In genomic region chr7:54960517-54960916, GRCh38 we compare ENCODE assay signal across 20 cellular contexts. TPM values are rescaled to one million over a fixed set of nuclear protein-coding genes. Genes with fewer than 3 reads are reported as not detected.
A peak's percentile ranks its signal among the peaks of the same experiment; 100 is the strongest.
DNase-seq lines count a peak whose midpoint lies in the region; ATAC-seq and TF ChIP-seq lines count a peak whose summit lies in the region.
"Had no signal": no experiment of that assay in that cellular context is flagged by ENCODE, and none has a peak within 500 bp of the region (broad histone marks: within the 10 kb centered on the region; RNA-seq: fewer than 3 reads in every experiment).

No MANE protein-coding gene starts in this region.

- no peak overlapping the region for H3K4me3 ChIP-seq in AG10803 (ENCODE audit: low read length)
- no peak overlapping the region for H3K4me3 ChIP-seq in foreskin fibroblast (ENCODE audit: low read depth in 1 of 2, low read length in 2 of 2)
- H3K4me3 ChIP-seq: dorsolateral prefrontal cortex, gastroesophageal sphincter, tibial nerve had no signal

- ATAC-seq in HG03378 (IDR thresholded peaks at IDR 0.05; ENCODE audit: unreplicated experiment) (peak; percentile 53), HG03342 (IDR thresholded peaks at IDR 0.05; ENCODE audit: unreplicated experiment) (no peak)
- ATAC-seq: gastroesophageal sphincter had no signal

- peak; percentile 10 for DNase-seq in AG10803 (ENCODE audit: low read depth)
- peak; percentile 44 for DNase-seq in SW480 (ENCODE audit: low spot score)
- peak; percentile 21 to 30 for DNase-seq in foreskin fibroblast
- no peak for DNase-seq in NCI-H1694 treated with DMSO at 0.1 percent for 48 hours (lab: John Stamatoyannopoulos, UW)
- no peak for DNase-seq in cardiac septum (ENCODE audit: low spot score)
- DNase-seq in osteocyte (ENCODE audit: extremely low spot score, unreplicated experiment) = no peak
- DNase-seq: activated CD4-positive, alpha-beta T cell treated with anti-CD3 and anti-CD28 coated beads, Interleukin-2, amount 10 ng/mL, durations not matched to agents 24 days and 14 days; activated T-cell treated with anti-CD3 and anti-CD28 coated beads, Interleukin-2, amount 50 U/mL, for 48 hours; amniotic stem cell; DMS 273 treated with DMSO at 0.1 percent for 48 hours; dorsolateral prefrontal cortex; islet precursor cell; NCI-H1048; NCI-H345; T-helper 2 cell had no signal

- H3K4me1 Mint-ChIP-seq in osteocyte (ENCODE audit: unreplicated experiment) = no peaks in the 10 kb centered on the region
- H3K4me1 Mint-ChIP-seq: activated CD4-positive, alpha-beta T cell treated with anti-CD3 and anti-CD28 coated beads, Interleukin-2, amount 10 ng/mL, durations not matched to agents 24 days and 14 days had no signal

- no peak overlapping the region for H3K27ac Mint-ChIP-seq in osteocyte (ENCODE audit: unreplicated experiment)
- H3K27ac Mint-ChIP-seq: activated CD4-positive, alpha-beta T cell treated with anti-CD3 and anti-CD28 coated beads, Interleukin-2, amount 10 ng/mL, durations not matched to agents 24 days and 14 days; progenitor cell of endocrine pancreas had no signal

- no peaks in the 10 kb centered on the region for H3K9me3 Mint-ChIP-seq in osteocyte (ENCODE audit: unreplicated experiment)
- H3K9me3 Mint-ChIP-seq: activated CD4-positive, alpha-beta T cell treated with anti-CD3 and anti-CD28 coated beads, Interleukin-2, amount 10 ng/mL, durations not matched to agents 24 days and 14 days had no signal

- no peaks in the 10 kb centered on the region for H3K27me3 Mint-ChIP-seq in osteocyte (ENCODE audit: unreplicated experiment)

- no peaks in the 10 kb centered on the region for H3K36me3 Mint-ChIP-seq in osteocyte (ENCODE audit: unreplicated experiment)

- no peak for TF ChIP-seq CTCF in AG10803 (conservative IDR thresholded peaks at IDR 0.05; ENCODE audit: low read length)
- TF ChIP-seq CTCF in foreskin fibroblast (IDR thresholded peaks at IDR 0.05; ENCODE audit: low read depth, low read length) = no peak
- TF ChIP-seq CTCF in osteocyte (IDR thresholded peaks at IDR 0.05) = no peak

- no peak overlapping the region for H3K4me3 Mint-ChIP-seq in osteocyte (ENCODE audit: unreplicated experiment)
- H3K4me3 Mint-ChIP-seq: activated CD4-positive, alpha-beta T cell treated with anti-CD3 and anti-CD28 coated beads, Interleukin-2, amount 10 ng/mL, durations not matched to agents 24 days and 14 days had no signal

- intact Hi-C loops in cardiac septum (cut with DNase I) = no loop called here

RNA-seq across cellular contexts. Expression of gene EGFR, which starts 58.3 kb away (rescaled TPM):
- 7.6 TPM for total RNA-seq in cardiac septum
- total RNA-seq in osteocyte = 56.2 and 56.5 TPM in 2 replicates
- total RNA-seq: activated CD4-positive, alpha-beta T cell treated with anti-CD3 and anti-CD28 coated beads, Interleukin-2, amount 10 ng/mL, durations not matched to agents 24 days and 14 days had no signal

Comparison
In these comparisons a context has a peak if more than half of its experiments do, and no peak if none do; other contexts are left out.
1. DNase-seq: peak in AG10803 (single experiment), SW480 (single experiment) and foreskin fibroblast (2 of 2); none in NCI-H1694 treated with DMSO at 0.1 percent for 48 hours (single experiment), cardiac septum (single experiment) and osteocyte (single experiment).